In genomic region chr2:236164201-236164982, GRCh38 we compare ENCODE assay signal across 10 cellular contexts. TPM values are rescaled to one million over a fixed set of nuclear protein-coding genes. Genes with fewer than 3 reads are reported as not detected.
A peak's percentile ranks its signal among the peaks of the same experiment; 100 is the strongest.
DNase-seq lines count a peak whose midpoint lies in the region; ATAC-seq and TF ChIP-seq lines count a peak whose summit lies in the region.
"Had no signal": no experiment of that assay in that cellular context is flagged by ENCODE, and none has a peak within 500 bp of the region (broad histone marks: within the 10 kb centered on the region; RNA-seq: fewer than 3 reads in every experiment).

No MANE protein-coding gene starts in this region.

- peak overlapping the region in 1 of 3 donors; percentile 45 for H3K9ac ChIP-seq in skeletal muscle tissue (ENCODE audit: low read depth in 1 of 3, low read length in 3 of 3)

- no peaks in the 10 kb centered on the region for H3K9me3 ChIP-seq in skeletal muscle tissue (ENCODE audit: control insufficient read depth in 3 of 3, low read length in 3 of 3)
- H3K9me3 ChIP-seq: mucosa of descending colon had no signal

- peak overlapping the region; percentile 40 for H3K27ac Mint-ChIP-seq in activated T-helper 1 cell treated with anti-CD3 and anti-CD28 coated beads, Interleukin-12 subunit alpha, Interleukin-12 subunit beta, Interleukin-2, Interleukin-4 antibody, amounts not matched to agents 30 ng/mL and 10 ng/mL and 1 ng/mL, durations not matched to agents 14 hours and 24 hours and 36 hours

- H3K4me3 ChIP-seq in iPS-11a (ENCODE audit: low read depth, low read length) = peak overlapping the region; percentile 35
- peak overlapping the region in 2 of 3 donors; percentile 60 for H3K4me3 ChIP-seq in skeletal muscle tissue (ENCODE audit: low read length in 3 of 3)
- H3K4me3 ChIP-seq: mucosa of descending colon had no signal

- intact Hi-C loops in activated T-helper 1 cell treated with anti-CD3 and anti-CD28 coated beads, Interleukin-12 subunit alpha, Interleukin-12 subunit beta, Interleukin-2, Interleukin-4 antibody, amounts not matched to agents 30 ng/mL and 10 ng/mL and 1 ng/mL, durations not matched to agents 14 hours and 24 hours and 36 hours (cut with micrococcal nuclease) = loop anchor here (2.0 kb wide), 1 partner anchor 16 kb away; no protein-coding TSS in a partner anchor

- H3K27ac ChIP-seq in skeletal muscle tissue (ENCODE audit: low read depth, low read length) = no peak overlapping the region

- peaks cover 6% of the 10 kb centered on the region for H3K4me1 Mint-ChIP-seq in activated T-helper 1 cell treated with anti-CD3 and anti-CD28 coated beads, Interleukin-12 subunit alpha, Interleukin-12 subunit beta, Interleukin-2, Interleukin-4 antibody, amounts not matched to agents 30 ng/mL and 10 ng/mL and 1 ng/mL, durations not matched to agents 14 hours and 24 hours and 36 hours (ENCODE audit: low read depth)

- ATAC-seq in GM18520 (IDR thresholded peaks at IDR 0.05; ENCODE audit: unreplicated experiment) = no peak
- ATAC-seq in GM21529 (IDR thresholded peaks at IDR 0.05; ENCODE audit: unreplicated experiment) = no peak

- H3K36me3 ChIP-seq in skeletal muscle tissue (ENCODE audit: control insufficient read depth in 3 of 3, insufficient read depth in 3 of 3, low read length in 3 of 3) = no peaks in the 10 kb centered on the region

- H3K9me3 Mint-ChIP-seq in activated T-helper 1 cell treated with anti-CD3 and anti-CD28 coated beads, Interleukin-12 subunit alpha, Interleukin-12 subunit beta, Interleukin-2, Interleukin-4 antibody, amounts not matched to agents 30 ng/mL and 10 ng/mL and 1 ng/mL, durations not matched to agents 14 hours and 24 hours and 36 hours = no peaks in the 10 kb centered on the region

- H3K27me3 ChIP-seq in skeletal muscle tissue (ENCODE audit: control insufficient read depth in 3 of 3, insufficient read depth in 3 of 3, low read length in 3 of 3) = peaks cover 79 to 98% (median 86%) of the 10 kb centered on the region in 3 donors

- no peaks in the 10 kb centered on the region for H3K36me3 Mint-ChIP-seq in activated T-helper 1 cell treated with anti-CD3 and anti-CD28 coated beads, Interleukin-12 subunit alpha, Interleukin-12 subunit beta, Interleukin-2, Interleukin-4 antibody, amounts not matched to agents 30 ng/mL and 10 ng/mL and 1 ng/mL, durations not matched to agents 14 hours and 24 hours and 36 hours (ENCODE audit: low read depth)

- TF ChIP-seq CTCF in GM20000 (IDR thresholded peaks at IDR 0.05; ENCODE audit: extremely low read depth, missing control alignments) = no peak

- H3K27me3 Mint-ChIP-seq in activated T-helper 1 cell treated with anti-CD3 and anti-CD28 coated beads, Interleukin-12 subunit alpha, Interleukin-12 subunit beta, Interleukin-2, Interleukin-4 antibody, amounts not matched to agents 30 ng/mL and 10 ng/mL and 1 ng/mL, durations not matched to agents 14 hours and 24 hours and 36 hours (ENCODE audit: insufficient read depth) = peaks cover 51% of the 10 kb centered on the region

- DNase-seq in GM20000 (ENCODE audit: low spot score) (peak; percentile 38), nucleus accumbens (lab: John Stamatoyannopoulos, UW) (no peak)
- DNase-seq in activated T-helper 1 cell treated with anti-CD3 and anti-CD28 coated beads, Interleukin-12 subunit alpha, Interleukin-12 subunit beta, Interleukin-2, Interleukin-4 antibody, amounts not matched to agents 30 ng/mL and 10 ng/mL and 1 ng/mL, durations not matched to agents 14 hours and 24 hours and 36 hours (ENCODE audit: low spot score) = no peak
- DNase-seq in effector CD4-positive, alpha-beta T cell = no peak
- DNase-seq: mucosa of descending colon, SHP77 had no signal

- no peak overlapping the region for H3K4me3 Mint-ChIP-seq in activated T-helper 1 cell treated with anti-CD3 and anti-CD28 coated beads, Interleukin-12 subunit alpha, Interleukin-12 subunit beta, Interleukin-2, Interleukin-4 antibody, amounts not matched to agents 30 ng/mL and 10 ng/mL and 1 ng/mL, durations not matched to agents 14 hours and 24 hours and 36 hours

- peaks cover 19 to 26% (median 23%) of the 10 kb centered on the region in 3 donors for H3K4me1 ChIP-seq in skeletal muscle tissue (ENCODE audit: control insufficient read depth in 3 of 3, insufficient read depth in 3 of 3, low read length in 3 of 3)

RNA-seq across cellular contexts. Expression of gene GBX2, which starts 3.8 kb away (rescaled TPM):
- total RNA-seq in activated T-helper 1 cell treated with anti-CD3 and anti-CD28 coated beads, Interleukin-12 subunit alpha, Interleukin-12 subunit beta, Interleukin-2, Interleukin-4 antibody, amounts not matched to agents 30 ng/mL and 10 ng/mL and 1 ng/mL, durations not matched to agents 14 hours and 24 hours and 36 hours = not detected in 2 replicates
- total RNA-seq in skeletal muscle tissue = not detected
- total RNA-seq: mucosa of descending colon had no signal
